29 cellular contexts compared by ENCODE assay signal in genomic region chr16:69562818-69563217, GRCh38.
"Had no signal": no experiment of that assay in that cellular context is flagged by ENCODE, and none has a peak within 500 bp of the region (broad histone marks: within the 10 kb centered on the region; RNA-seq: fewer than 3 reads in every experiment).

No MANE protein-coding gene starts in this region.

- DNase-seq: activated CD4-positive, alpha-beta T cell treated with anti-CD3 and anti-CD28 coated beads, Interleukin-2, amount 10 ng/mL, durations not matched to agents 7 days and 5 days; activated CD4-positive, CD25-positive, alpha-beta regulatory T cell treated with anti-CD3 and anti-CD28 coated beads, Interleukin-2, amount 50 U/mL, for 72 hours; activated CD8-positive, alpha-beta T cell treated with anti-CD3 and anti-CD28 coated beads, Interleukin-2, amount 10 ng/mL, durations not matched to agents 7 days and 5 days; activated effector memory CD4-positive, alpha-beta T cell treated with Interleukin-2 at 50 U/mL for 16 hours; activated naive CD4-positive, alpha-beta T cell treated with anti-CD3 and anti-CD28 coated beads for 36 hours; activated T-cell treated with anti-CD3 and anti-CD28 coated beads, Interleukin-2, amount 50 U/mL, for 1 hour; adrenal gland; brain microvascular endothelial cell; caudate nucleus; endodermal cell; esophagus squamous epithelium; head of caudate nucleus; hypothalamus; left cardiac atrium; naive B cell; posterior cingulate gyrus; small intestine; stimulated activated CD4-positive, alpha-beta T cell treated with anti-CD3 and anti-CD28 coated beads, Interleukin-2, amount 100 ng/mL, for 24 hours; stimulated activated naive B cell treated with anti-CD40 and anti-IgM and Interleukin-4, amounts not matched to agents 10 μg/mL and 1 μg/mL and 100 μg/mL, for 72 hours; T-helper 1 cell; trophoblast cell; uterus; WERI-Rb-1 had no signal

- H3K9me3 Mint-ChIP-seq: activated CD4-positive, alpha-beta T cell treated with anti-CD3 and anti-CD28 coated beads, Interleukin-2, amount 10 ng/mL, durations not matched to agents 7 days and 5 days; activated naive CD4-positive, alpha-beta T cell treated with anti-CD3 and anti-CD28 coated beads for 36 hours; endodermal cell; naive B cell; neural progenitor cell; stimulated activated naive B cell treated with anti-CD40 and anti-IgM and Interleukin-4, amounts not matched to agents 10 μg/mL and 1 μg/mL and 100 μg/mL, for 72 hours had no signal

- H3K4me3 Mint-ChIP-seq: endodermal cell had no signal

- H3K27ac ChIP-seq: adrenal gland, ascending aorta, brain microvascular endothelial cell, esophagus squamous epithelium, gastroesophageal sphincter, uterus, WERI-Rb-1 had no signal

- H3K4me3 ChIP-seq: adrenal gland, ascending aorta, esophagus squamous epithelium, gastroesophageal sphincter, neural progenitor cell, uterus had no signal

- H3K27me3 Mint-ChIP-seq: activated CD4-positive, alpha-beta T cell treated with anti-CD3 and anti-CD28 coated beads, Interleukin-2, amount 10 ng/mL, durations not matched to agents 7 days and 5 days; naive B cell; stimulated activated naive B cell treated with anti-CD40 and anti-IgM and Interleukin-4, amounts not matched to agents 10 μg/mL and 1 μg/mL and 100 μg/mL, for 72 hours had no signal

- H3K36me3 ChIP-seq: adrenal gland, ascending aorta, brain microvascular endothelial cell, esophagus squamous epithelium, gastroesophageal sphincter, neural progenitor cell, uterus had no signal

- H3K9ac ChIP-seq: neural progenitor cell had no signal

- H3K9me3 ChIP-seq: adrenal gland, ascending aorta, esophagus squamous epithelium, gastroesophageal sphincter, uterus had no signal

- H3K36me3 Mint-ChIP-seq: neural progenitor cell had no signal

- FAIRE-seq: islet of Langerhans, small intestine, TTC549 had no signal

- H3K27me3 ChIP-seq: adrenal gland, ascending aorta, brain microvascular endothelial cell, esophagus squamous epithelium, gastroesophageal sphincter, uterus had no signal

- ATAC-seq: activated CD8-positive, alpha-beta T cell treated with anti-CD3 and anti-CD28 coated beads, Interleukin-2, amount 10 ng/mL, durations not matched to agents 7 days and 5 days; gastroesophageal sphincter; left cardiac atrium; sciatic nerve; stimulated activated naive B cell treated with anti-CD40 and anti-IgM and Interleukin-4, amounts not matched to agents 10 μg/mL and 1 μg/mL and 100 μg/mL, for 72 hours had no signal
